24 cellular contexts compared by ENCODE assay signal in genomic region chr2:28103611-28104010, GRCh38.
DNase-seq lines count a peak whose midpoint lies in the region; ATAC-seq, FAIRE-seq and TF ChIP-seq lines count a peak whose summit lies in the region.
"Had no signal": no experiment of that assay in that cellular context is flagged by ENCODE, and none has a peak within 500 bp of the region (broad histone marks: within the 10 kb centered on the region; RNA-seq: fewer than 3 reads in every experiment).

No MANE protein-coding gene starts in this region.

- H3K56ac ChIP-seq in IMR-90 (ENCODE audit: extremely low read depth, insufficient read depth, low read length), result no peak overlapping the region

- no peak overlapping the region for H3K4me3 Mint-ChIP-seq in activated CD4-positive, alpha-beta T cell treated with anti-CD3 and anti-CD28 coated beads for 36 hours
- H3K4me3 Mint-ChIP-seq in T-cell, result no peak overlapping the region
- H3K4me3 Mint-ChIP-seq: HFFc6, IgD-negative memory B cell had no signal

- peak overlapping the region; percentile 35; the same call in 1 of the 2 replicates for H2BK120ac ChIP-seq in IMR-90 (ENCODE audit: low read depth, low read length)

- H2AK5ac ChIP-seq in IMR-90 (ENCODE audit: low read depth, low read length), result peak overlapping the region; percentile 1; the same call in 1 of the 2 replicates

- H2AK9ac ChIP-seq in IMR-90 (replicated peaks; ENCODE audit: low read depth, low read length, poor library complexity), result no peak overlapping the region

- H2BK5ac ChIP-seq in IMR-90 (ENCODE audit: low read depth, low read length, poor library complexity, severe bottlenecking), result peak overlapping the region; percentile 14

- H2AFZ ChIP-seq in IMR-90 (replicated peaks; ENCODE audit: low read length, poor library complexity), result no peak overlapping the region

- peak overlapping the region; percentile 12; the same call in 1 of the 2 replicates for H4K5ac ChIP-seq in IMR-90 (ENCODE audit: low read depth, low read length)

- H3K36me3 Mint-ChIP-seq in activated CD4-positive, alpha-beta T cell treated with anti-CD3 and anti-CD28 coated beads for 36 hours (ENCODE audit: low read depth), result peaks cover 4% of the 10 kb centered on the region
- H3K36me3 Mint-ChIP-seq in T-cell, result peaks cover 9% of the 10 kb centered on the region

- dilution Hi-C loops in IMR-90 (cut with HindIII; ENCODE audit: low sequenced_read_pairs, unreplicated experiment), result no loop called here

- H3K4ac ChIP-seq in IMR-90 (ENCODE audit: low read depth, low read length), result peak overlapping the region; percentile 13

- FAIRE-seq in A549 (lab: Jason Lieb, UNC), result no peak
- FAIRE-seq: RCC 7860 had no signal

- no peaks in the 10 kb centered on the region for H3K27me3 Mint-ChIP-seq in activated CD4-positive, alpha-beta T cell treated with anti-CD3 and anti-CD28 coated beads for 36 hours
- no peaks in the 10 kb centered on the region for H3K27me3 Mint-ChIP-seq in T-cell
- H3K27me3 Mint-ChIP-seq: IgD-negative memory B cell had no signal

- H3K18ac ChIP-seq in IMR-90 (ENCODE audit: low read depth, low read length), result peak overlapping the region; percentile 7; the same call in 1 of the 2 replicates

- H3K23ac ChIP-seq in IMR-90 (ENCODE audit: low read depth, low read length), result peak overlapping the region; percentile 20; the same call in 1 of the 2 replicates

- intact Hi-C loops in IMR-90 (cut with micrococcal nuclease), result no loop called here
- intact Hi-C loops in left lung (cut with DNase I), result no loop called here
- intact Hi-C loops in activated CD4-positive, alpha-beta T cell treated with anti-CD3 and anti-CD28 coated beads for 36 hours (cut with DNase I, micrococcal nuclease), result no loop called here

- no peaks in the 10 kb centered on the region for H3K9me3 ChIP-seq in A549
- H3K9me3 ChIP-seq in IMR-90 (ENCODE audit: control insufficient read depth, insufficient read depth, low read length), result no peaks in the 10 kb centered on the region
- H3K9me3 ChIP-seq in left lung, result no peaks in the 10 kb centered on the region
- H3K9me3 ChIP-seq: SK-N-SH had no signal

- no peak overlapping the region for H3K9ac ChIP-seq in IMR-90 (ENCODE audit: low read depth, low read length)
- H3K9ac ChIP-seq: SK-N-SH had no signal

- H3K14ac ChIP-seq in IMR-90 (replicated peaks; ENCODE audit: low read depth, low read length), result no peak overlapping the region

- no peaks in the 10 kb centered on the region for H3K36me3 ChIP-seq in IMR-90 (ENCODE audit: control insufficient read depth, insufficient read depth, low read length)
- no peaks in the 10 kb centered on the region for H3K36me3 ChIP-seq in left lung

- in situ Hi-C loops in IMR-90 (cut with MboI; ENCODE audit: low sequenced_read_pairs), result no loop called here

- CTCF ChIA-PET in A549 (lab: Yijun Ruan, JAX), result interaction anchor here (0.5 to 0.7 kb wide), 2 partner anchors 231 to 277 kb away, joined by 3 read pairs; no protein-coding TSS in a partner anchor
- CTCF ChIA-PET in IMR-90 (lab: Yijun Ruan, JAX), result no interaction called here
- CTCF ChIA-PET in activated CD4-positive, alpha-beta T cell treated with anti-CD3 and anti-CD28 coated beads for 36 hours (lab: Charles Lee), result no interaction called here
- CTCF ChIA-PET in T-cell (lab: Charles Lee), result no interaction called here

- peaks cover 3% of the 10 kb centered on the region for H3K9me1 ChIP-seq in IMR-90 (ENCODE audit: insufficient read depth, low read length)

- H3K4me2 ChIP-seq in A549 (no peak overlapping the region), IMR-90 (ENCODE audit: low read depth, low read length) (no peak overlapping the region)
- H3K4me2 ChIP-seq: SK-N-SH had no signal

- peaks cover 11% of the 10 kb centered on the region for H3K4me1 ChIP-seq in A549
- peaks cover 12% of the 10 kb centered on the region for H3K4me1 ChIP-seq in IMR-90 (ENCODE audit: control insufficient read depth, insufficient read depth, low read length)
- H3K4me1 ChIP-seq in left lung, result peaks cover 3 to 9% of the 10 kb centered on the region in 2 donors

- no peak overlapping the region for H3K4me3 ChIP-seq in A549
- no peak overlapping the region for H3K4me3 ChIP-seq in IMR-90 (ENCODE audit: insufficient read depth, low read depth, low read length)
- no peak overlapping the region for H3K4me3 ChIP-seq in left lung
- H3K4me3 ChIP-seq in skin epidermis, result no peak overlapping the region

- H3K9me3 Mint-ChIP-seq in activated CD4-positive, alpha-beta T cell treated with anti-CD3 and anti-CD28 coated beads for 36 hours (ENCODE audit: low read depth), result no peaks in the 10 kb centered on the region
- no peaks in the 10 kb centered on the region for H3K9me3 Mint-ChIP-seq in T-cell
- H3K9me3 Mint-ChIP-seq: HFFc6, IgD-negative memory B cell had no signal

- H3K4me1 Mint-ChIP-seq in activated CD4-positive, alpha-beta T cell treated with anti-CD3 and anti-CD28 coated beads for 36 hours, result no peaks in the 10 kb centered on the region
- peaks cover 0 to 5% (median 0%) of the 10 kb centered on the region in 3 donors for H3K4me1 Mint-ChIP-seq in T-cell
- H3K4me1 Mint-ChIP-seq: IgD-negative memory B cell had no signal

- peak overlapping the region in 1 of 2 experiments; percentile 38; a peak in 1 of 4 replicates for H4K8ac ChIP-seq in IMR-90 (ENCODE audit: low read depth in 2 of 2, low read length in 2 of 2)

- H3K27me3 ChIP-seq in IMR-90 (ENCODE audit: control insufficient read depth, insufficient read depth, low read length), result no peaks in the 10 kb centered on the region
- H3K27me3 ChIP-seq in left lung, result no peaks in the 10 kb centered on the region

- TF ChIP-seq EP300 in A549 (IDR thresholded peaks at IDR 0.05), result no peak

- no peak for TF ChIP-seq POLR2A in A549 (IDR thresholded peaks at IDR 0.05; ENCODE audit: low read length)
- no peak for TF ChIP-seq POLR2A in IMR-90 (IDR thresholded peaks at IDR 0.05; ENCODE audit: low read depth, low read length)

- 85% methylated on average over 2 of the region's 2 CpGs for WGBS in A549 (ENCODE audit: missing lambda C conversion rate)
- no CpG with 5 or more reads among the region's 2 CpGs for WGBS in IMR-90 (ENCODE audit: extremely low coverage in 2 of 2, insufficient read length in 1 of 2), 2 experiments

- H4K20me1 ChIP-seq in IMR-90 (ENCODE audit: insufficient read depth, low read length), result no peaks in the 10 kb centered on the region

- DNase-seq in A549 (ENCODE audit: low read depth in 1 of 2, low spot score in 1 of 2) (no peak), IMR-90 (no peak), left lung (no peak), T-cell (no peak)
- DNase-seq in activated CD4-positive, alpha-beta T cell treated with anti-CD3 and anti-CD28 coated beads for 36 hours, result no peak
- DNase-seq: ACHN, AML-193, DMS79, H7, HFFc6, Kasumi-1, NCI-H1092 treated with DMSO at 0.1 percent for 48 hours, NCI-H146, NCI-H2081, NCI-H510A, NCI-H774, Right ventricle myocardium superior, SK-N-SH had no signal

- peak overlapping the region in 1 of 2 experiments; percentile 58; a peak in 3 of 6 replicates for H3K27ac ChIP-seq in A549
- H3K27ac ChIP-seq in IMR-90 (ENCODE audit: insufficient read depth, low read length), result peak overlapping the region; percentile 57; the same call in 1 of the 2 replicates
- H3K27ac ChIP-seq in left lung, result peak overlapping the region; percentile 40 to 55
- peak overlapping the region in 19 of 21 experiments; percentile 20 to 85 (median 68) for H3K27ac ChIP-seq in skin epidermis
- H3K27ac ChIP-seq: C4-2B, HL-60 had no signal

- H3K27ac Mint-ChIP-seq in activated CD4-positive, alpha-beta T cell treated with anti-CD3 and anti-CD28 coated beads for 36 hours, result no peak overlapping the region
- H3K27ac Mint-ChIP-seq in T-cell, result no peak overlapping the region
- H3K27ac Mint-ChIP-seq: HFFc6, IgD-negative memory B cell had no signal

- no TSS peak for BruUV-seq in IMR-90 (replicated peaks; lab: Mats Ljungman, UMichigan)

- TF ChIP-seq CTCF in A549 (IDR thresholded peaks at IDR 0.05) (no peak), IMR-90 (conservative IDR thresholded peaks at IDR 0.05; ENCODE audit: low read depth, low read length) (no peak), left lung (IDR thresholded peaks at IDR 0.05) (no peak)

- H2BK15ac ChIP-seq in IMR-90 (ENCODE audit: low read depth, low read length), result peak overlapping the region; percentile 30; the same call in 1 of the 3 replicates

- no peak for TF ChIP-seq RAD21 in A549 (conservative IDR thresholded peaks at IDR 0.05 in 1 of 2, IDR thresholded peaks at IDR 0.05 in 1 of 2)
- TF ChIP-seq RAD21 in IMR-90 (IDR thresholded peaks at IDR 0.05; ENCODE audit: low read length), result no peak

- POLR2A ChIA-PET in A549 (lab: Yijun Ruan, JAX) (no interaction called here), IMR-90 (lab: Charles Lee; ENCODE audit: unreplicated experiment) (no interaction called here), T-cell (lab: Charles Lee) (interaction anchor here in 1 of 2 donors (0.6 kb wide), 1 partner anchor 467 kb away, joined by 3 read pairs; no protein-coding TSS in a partner anchor)
- POLR2A ChIA-PET in activated CD4-positive, alpha-beta T cell treated with anti-CD3 and anti-CD28 coated beads for 36 hours (lab: Charles Lee), result interaction anchor here (0.7 kb wide), 1 partner anchor 1110 kb away, joined by 9 read pairs; no protein-coding TSS in a partner anchor

- no peak for ATAC-seq in A549
- ATAC-seq in IMR-90 (ENCODE audit: low read depth), result no peak
- ATAC-seq in left lung, result no peak
- no peak for ATAC-seq in GM19035 (IDR thresholded peaks at IDR 0.05; ENCODE audit: unreplicated experiment)
- no peak for ATAC-seq in activated CD4-positive, alpha-beta T cell treated with anti-CD3 and anti-CD28 coated beads for 36 hours
- no peak for ATAC-seq in T-cell (replicated peaks in 1 of 4)

- H2BK20ac ChIP-seq in IMR-90 (ENCODE audit: low read depth, low read length), result peak overlapping the region; percentile 38

- H4K91ac ChIP-seq in IMR-90 (ENCODE audit: insufficient read depth, low read depth, low read length), result no peak overlapping the region

- peaks cover 10 to 15% of the 10 kb centered on the region in 2 experiments; a peak in 3 of 4 replicates for H3K79me1 ChIP-seq in IMR-90 (ENCODE audit: low read depth in 1 of 2, low read length in 2 of 2)

TF ChIP-seq in A549, 52 proteins besides CTCF, POLR2A, EP300 and RAD21 (continues in another document):
- TF ChIP-seq HEYL (CRISPR knock-in tag; IDR thresholded peaks at IDR 0.05) (no peak), ZC3H11A (IDR thresholded peaks at IDR 0.05) (no peak), MAFK (IDR thresholded peaks at IDR 0.05; ENCODE audit: partially characterized antibody) (peak; percentile 63), POLR2AphosphoS2 (conservative IDR thresholded peaks at IDR 0.05; ENCODE audit: low read length) (no peak), ZSCAN20 (CRISPR knock-in tag; IDR thresholded peaks at IDR 0.05) (no peak), KDM5A (IDR thresholded peaks at IDR 0.05) (no peak), EHF (CRISPR knock-in tag; IDR thresholded peaks at IDR 0.05) (no peak)

TF ChIP-seq in IMR-90, 13 proteins besides CTCF, POLR2A, EP300 and RAD21:
- TF ChIP-seq NFE2L2 (IDR thresholded peaks at IDR 0.05; ENCODE audit: low read depth, low read length), result no peak
- TF ChIP-seq MAFK (IDR thresholded peaks at IDR 0.05; ENCODE audit: low read depth, low read length), result peak; percentile 17; the same call in 1 of the 2 replicates
